Comparison of ENCODE assay signal across 8 cellular contexts in the genomic region with DNA sequence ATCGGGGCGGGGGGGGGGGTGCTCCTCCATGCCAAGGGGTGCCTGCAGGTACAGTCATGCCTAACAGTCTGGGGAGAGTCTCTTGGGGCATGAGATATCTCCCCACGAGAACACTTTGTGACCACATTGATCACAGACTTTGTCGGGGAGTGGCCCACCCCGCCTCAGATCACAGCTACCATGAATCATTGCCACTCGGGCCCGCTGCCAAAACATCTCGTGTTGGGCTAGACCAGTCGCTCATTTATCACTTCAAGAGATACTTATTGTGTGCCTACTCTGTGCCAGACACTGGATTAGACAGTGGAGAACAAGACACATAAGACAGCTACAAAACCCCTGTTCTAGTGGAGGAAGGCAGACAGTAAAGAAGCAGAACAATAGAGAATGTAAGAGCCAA.
DNase-seq lines count a peak whose midpoint lies in the region; ATAC-seq and TF ChIP-seq lines count a peak whose summit lies in the region.

No MANE protein-coding gene starts in this region.

- no TSS peak for BruUV-seq in OCI-LY7 (replicated peaks; lab: Mats Ljungman, UMichigan)

- no peak overlapping the region for H2AFZ ChIP-seq in OCI-LY7 (ENCODE audit: low read length)

- ATAC-seq in HG02623 (IDR thresholded peaks at IDR 0.05; ENCODE audit: unreplicated experiment) (no peak), left lobe of liver (no peak)

- H3K4me1 ChIP-seq in SJSA1 (replicated peaks), result peaks cover 15% of the 10 kb centered on the region
- no peaks in the 10 kb centered on the region for H3K4me1 ChIP-seq in OCI-LY7 (ENCODE audit: insufficient read depth, low read length, poor library complexity, severe bottlenecking)

- CTCF ChIA-PET in OCI-LY7 (lab: Charles Lee; ENCODE audit: unreplicated experiment), result no interaction called here

- H3K27ac ChIP-seq in SJSA1, result peak overlapping the region; percentile 15; the same call in 1 of the 2 replicates
- H3K27ac ChIP-seq in epithelial cell of prostate, result peak overlapping the region; percentile 66
- no peak overlapping the region for H3K27ac ChIP-seq in OCI-LY7 (ENCODE audit: low read depth, low read length, poor library complexity, severe bottlenecking)

- peak; percentile 71 for DNase-seq in EL
- DNase-seq in SJSA1 (ENCODE audit: low read depth in 1 of 2, low spot score in 2 of 2), result peak; percentile 39 to 72
- DNase-seq in epithelial cell of prostate (ENCODE audit: low read depth, low spot score), result peak; percentile 69
- peak; percentile 11 to 34 for DNase-seq in stimulated activated CD4-positive, alpha-beta T cell treated with anti-CD3 and anti-CD28 coated beads, Interleukin-15, amount 100 ng/mL, for 48 hours (ENCODE audit: low read depth in 2 of 2)
- no peak for DNase-seq in H7
- no peak for DNase-seq in OCI-LY7 (ENCODE audit: low spot score)
- DNase-seq in left lobe of liver (ENCODE audit: low spot score), result no peak

- POLR2A ChIA-PET in OCI-LY7 (lab: Charles Lee), result no interaction called here

- peaks cover 5% of the 10 kb centered on the region; the same call in 1 of the 2 replicates for H3K36me3 ChIP-seq in SJSA1
- H3K36me3 ChIP-seq in H7 (replicated peaks; ENCODE audit: control insufficient read depth, insufficient read depth, low read length), result peaks cover 1% of the 10 kb centered on the region
- H3K36me3 ChIP-seq in OCI-LY7 (ENCODE audit: insufficient read depth, low read length), result peaks cover 17% of the 10 kb centered on the region

- intact Hi-C loops in OCI-LY7 (cut with micrococcal nuclease; ENCODE audit: unreplicated experiment), result no loop called here

- H3K79me2 ChIP-seq in OCI-LY7 (ENCODE audit: insufficient read depth, low read depth, low read length), result no peaks in the 10 kb centered on the region

- H4K20me1 ChIP-seq in OCI-LY7 (ENCODE audit: insufficient read depth, low read length), result no peaks in the 10 kb centered on the region

- no peaks in the 10 kb centered on the region for H3K9me2 ChIP-seq in OCI-LY7 (ENCODE audit: insufficient read depth, low read length)

- H3K4me3 ChIP-seq in SJSA1 (no peak overlapping the region), H7 (ENCODE audit: insufficient read depth, low read depth, low read length) (no peak overlapping the region), OCI-LY7 (ENCODE audit: low read depth, low read length, poor library complexity, severe bottlenecking) (no peak overlapping the region)

- no peaks in the 10 kb centered on the region for H3K27me3 ChIP-seq in SJSA1 (replicated peaks)
- H3K27me3 ChIP-seq in H7 (ENCODE audit: control insufficient read depth, insufficient read depth, low read length), result no peaks in the 10 kb centered on the region

- no peak for TF ChIP-seq CTCF in OCI-LY7 (conservative IDR thresholded peaks at IDR 0.05; ENCODE audit: low read length)

- H3K9me3 ChIP-seq in SJSA1 (replicated peaks), result no peaks in the 10 kb centered on the region
- no peaks in the 10 kb centered on the region for H3K9me3 ChIP-seq in OCI-LY7 (ENCODE audit: low read length)

- no peak overlapping the region for H3K4me2 ChIP-seq in OCI-LY7 (ENCODE audit: low read length)

Comparison
In these comparisons a context has a peak if more than half of its experiments do, and no peak if none do; other contexts are left out.
1. DNase-seq: peak in EL (single experiment), SJSA1 (2 of 2), epithelial cell of prostate (single experiment) and stimulated activated CD4-positive, alpha-beta T cell treated with anti-CD3 and anti-CD28 coated beads, Interleukin-15, amount 100 ng/mL, for 48 hours (2 of 2); none in H7 (single experiment), OCI-LY7 (single experiment) and left lobe of liver (single experiment).